ENCODE assay signal across 28 cellular contexts in the genomic region with DNA sequence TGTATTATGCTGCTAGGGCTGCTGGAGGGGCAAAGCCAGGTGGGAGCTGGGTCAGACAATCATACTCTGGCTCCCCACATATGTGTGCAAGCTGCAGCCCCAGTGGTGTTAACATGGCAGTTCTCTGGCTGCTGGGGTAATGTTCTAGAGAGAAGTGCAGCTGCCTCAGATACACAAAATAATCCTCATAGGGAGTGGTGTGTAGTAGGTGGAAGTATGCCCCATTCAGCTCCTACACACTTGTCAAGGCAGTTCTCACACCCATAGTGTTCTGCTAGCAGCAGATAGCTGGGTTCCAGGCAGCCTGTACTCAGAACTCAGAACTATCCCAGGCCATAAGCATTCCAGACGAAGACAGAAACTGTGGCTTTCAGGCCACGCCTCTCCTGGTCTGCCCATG.
"Had no signal": no experiment of that assay in that cellular context is flagged by ENCODE, and none has a peak within 500 bp of the region (broad histone marks: within the 10 kb centered on the region; RNA-seq: fewer than 3 reads in every experiment).

No MANE protein-coding gene starts in this region.

- FAIRE-seq: colon, endometrium, endothelial cell of umbilical vein, frontal cortex had no signal

- H3K36me3 ChIP-seq: colonic mucosa, esophagus muscularis mucosa, esophagus squamous epithelium, gastrocnemius medialis, gastroesophageal sphincter, heart left ventricle, heart right ventricle had no signal

- H3K4me1 Mint-ChIP-seq: endodermal cell had no signal

- H3K4me1 ChIP-seq: colonic mucosa, esophagus muscularis mucosa, esophagus squamous epithelium, foreskin keratinocyte, gastrocnemius medialis, gastroesophageal sphincter, heart left ventricle, heart right ventricle had no signal

- ATAC-seq: effector memory CD8-positive, alpha-beta T cell; esophagus mucosa; foreskin keratinocyte; gastrocnemius medialis; heart left ventricle; heart right ventricle had no signal

- H3K9me3 ChIP-seq: colonic mucosa had no signal

- H3K27ac ChIP-seq: colonic mucosa, coronary artery, dorsolateral prefrontal cortex, epithelial cell of prostate, esophagus muscularis mucosa, esophagus squamous epithelium, foreskin keratinocyte, gastrocnemius medialis, gastroesophageal sphincter, heart left ventricle, heart right ventricle had no signal

- H3K27me3 ChIP-seq: colonic mucosa, esophagus muscularis mucosa, esophagus squamous epithelium, foreskin keratinocyte, gastrocnemius medialis, gastroesophageal sphincter, heart left ventricle, heart right ventricle had no signal

- H3K27me3 Mint-ChIP-seq: dendritic cell treated with granulocyte-macrophage colony-stimulating factor and Interleukin-4, amounts not matched to agents 40 ng/mL and 50 ng/mL, for 4 days; effector memory CD8-positive, alpha-beta T cell had no signal

- H3K27ac Mint-ChIP-seq: dendritic cell treated with granulocyte-macrophage colony-stimulating factor and Interleukin-4, amounts not matched to agents 40 ng/mL and 50 ng/mL, for 4 days; effector memory CD8-positive, alpha-beta T cell; endodermal cell had no signal

- DNase-seq: colonic mucosa; cortex of kidney; dermis blood vessel endothelial cell; dorsolateral prefrontal cortex; effector CD4-positive, alpha-beta T cell; effector CD8-positive, alpha-beta T cell; effector memory CD4-positive, alpha-beta T cell; effector memory CD8-positive, alpha-beta T cell; endodermal cell; erythroblast; esophagus squamous epithelium; foreskin fibroblast; foreskin keratinocyte; foreskin melanocyte; gastrocnemius medialis; glutamatergic neuron; heart left ventricle; heart right ventricle had no signal

- H3K4me3 Mint-ChIP-seq: dendritic cell treated with granulocyte-macrophage colony-stimulating factor and Interleukin-4, amounts not matched to agents 40 ng/mL and 50 ng/mL, for 4 days; effector memory CD8-positive, alpha-beta T cell; endodermal cell had no signal

- H3K4me3 ChIP-seq: colonic mucosa, coronary artery, dorsolateral prefrontal cortex, esophagus muscularis mucosa, esophagus squamous epithelium, gastrocnemius medialis, gastroesophageal sphincter, heart left ventricle, heart right ventricle had no signal
